10 cellular contexts compared by ENCODE assay signal in genomic region chr3:8755564-8756237, GRCh38. TPM values are rescaled to one million over a fixed set of nuclear protein-coding genes. Genes with fewer than 3 reads are reported as not detected.
A peak's percentile ranks its signal among the peaks of the same experiment; 100 is the strongest.
DNase-seq lines count a peak whose midpoint lies in the region; ATAC-seq and TF ChIP-seq lines count a peak whose summit lies in the region.
"Had no signal": no experiment of that assay in that cellular context is flagged by ENCODE, and none has a peak within 500 bp of the region (broad histone marks: within the 10 kb centered on the region; RNA-seq: fewer than 3 reads in every experiment).

No MANE protein-coding gene starts in this region.

- H3K36me3 ChIP-seq in BJ (ENCODE audit: control insufficient read depth, insufficient read depth, low read length): peaks cover 22% of the 10 kb centered on the region
- H3K36me3 ChIP-seq in WERI-Rb-1: peaks cover under 1% of the 10 kb centered on the region; the same call in 1 of the 2 replicates

- ATAC-seq in GM18861 (IDR thresholded peaks at IDR 0.05; ENCODE audit: unreplicated experiment): no peak
- no peak for ATAC-seq in HG02840 (IDR thresholded peaks at IDR 0.05; ENCODE audit: low FRiP score, unreplicated experiment)
- no peak for ATAC-seq in HG03439 (IDR thresholded peaks at IDR 0.05; ENCODE audit: unreplicated experiment)

- POLR2A ChIA-PET in BJ (lab: Charles Lee) (no interaction called here), HEK293T (lab: Yijun Ruan, JAX) (no interaction called here)

- H3K27me3 ChIP-seq in BJ (ENCODE audit: control insufficient read depth, insufficient read depth, low read length) (no peaks in the 10 kb centered on the region), WERI-Rb-1 (ENCODE audit: insufficient read depth, low read depth, severe bottlenecking) (no peaks in the 10 kb centered on the region)

- H3K4me3 ChIP-seq in BJ (ENCODE audit: low read depth, low read length): no peak overlapping the region
- H3K4me3 ChIP-seq in WERI-Rb-1 (ENCODE audit: low read depth, low read length): no peak overlapping the region

- TF ChIP-seq CTCF in BJ (IDR thresholded peaks at IDR 0.05; ENCODE audit: insufficient read depth, low read depth, low read length) (peak; percentile 47), WERI-Rb-1 (IDR thresholded peaks at IDR 0.05; ENCODE audit: low read depth, low read length) (peak; percentile 43)

- CTCF ChIA-PET in BJ (lab: Yijun Ruan, JAX): interaction anchor here (0.5 to 1.2 kb wide), 6 partner anchors 10 to 95 kb away, joined by 3 to 5 read pairs (median 4); no protein-coding TSS in a partner anchor
- CTCF ChIA-PET in HEK293T (lab: Yijun Ruan, JAX): interaction anchor here (1.6 kb wide), 1 partner anchor 14 kb away, joined by 5 read pairs; the partner anchor contains the start of gene OXTR

- DNase-seq in BJ (ENCODE audit: low read depth) (no peak), HEK293T (ENCODE audit: extremely low spot score) (peak; percentile 9), WERI-Rb-1 (peak; percentile 37), iPS-NIHi11 (ENCODE audit: low spot score) (peak; percentile 51), amygdala (lab: John Stamatoyannopoulos, UW) (no peak)
- DNase-seq: DMS79 treated with DMSO at 0.1 percent for 48 hours, NCI-H2171 treated with DMSO at 0.1 percent for 48 hours had no signal

- no peaks in the 10 kb centered on the region for H3K9me3 ChIP-seq in WERI-Rb-1 (ENCODE audit: severe bottlenecking)

- no peak overlapping the region for H3K27ac ChIP-seq in WERI-Rb-1

TF ChIP-seq in HEK293T, 16 proteins besides CTCF, POLR2A, EP300 and RAD21:
- TF ChIP-seq FOXA1 (IDR thresholded peaks at IDR 0.05) (no peak), ZNF384 (IDR thresholded peaks at IDR 0.05) (no peak), TARDBP (IDR thresholded peaks at IDR 0.05) (no peak), CTBP1 (IDR thresholded peaks at IDR 0.05; ENCODE audit: borderline replicate concordance) (no peak), LEF1 (IDR thresholded peaks at IDR 0.05; ENCODE audit: borderline replicate concordance) (no peak), NFRKB (IDR thresholded peaks at IDR 0.05) (no peak), FOXM1 (IDR thresholded peaks at IDR 0.05; ENCODE audit: borderline replicate concordance) (no peak), BHLHE40 (IDR thresholded peaks at IDR 0.05; ENCODE audit: borderline replicate concordance) (no peak), SUZ12 (IDR thresholded peaks at IDR 0.05) (no peak), FOXK2 (IDR thresholded peaks at IDR 0.05) (no peak), PKNOX1 (IDR thresholded peaks at IDR 0.05) (no peak), ARNT (IDR thresholded peaks at IDR 0.05) (no peak)

RNA-seq across cellular contexts. Expression of gene OXTR, which starts 13.7 kb away (rescaled TPM):
- 168 and 195 TPM in 2 replicates for polyA plus RNA-seq in BJ (2011; rRNA removed)
- 223 and 231 TPM in 2 replicates for polyA minus RNA-seq in BJ (2011; rRNA and poly(A)+ RNA removed)

RNA-seq across cellular contexts. Expression of gene CAV3, which starts 22.1 kb away (rescaled TPM):
- polyA plus RNA-seq in BJ (2011; rRNA removed): 0.05 TPM in 1 of 2 replicates, not detected in the other
- polyA minus RNA-seq in BJ (2011; rRNA and poly(A)+ RNA removed): not detected in 2 replicates

Comparison
In these comparisons a context has a peak if more than half of its experiments do, and no peak if none do; other contexts are left out.
1. DNase-seq: peak in HEK293T (single experiment), WERI-Rb-1 (single experiment) and iPS-NIHi11 (single experiment); none in BJ (single experiment) and amygdala (0 of 56).